In genomic region chr1:117686907-117687306, GRCh38 we compare ENCODE assay signal across 15 cellular contexts.
DNase-seq lines count a peak whose midpoint lies in the region; ATAC-seq and TF ChIP-seq lines count a peak whose summit lies in the region.
"Had no signal": no experiment of that assay in that cellular context is flagged by ENCODE, and none has a peak within 500 bp of the region (broad histone marks: within the 10 kb centered on the region; RNA-seq: fewer than 3 reads in every experiment).

No MANE protein-coding gene starts in this region.

- peak overlapping the region; percentile 17 to 36 for H3K27ac ChIP-seq in tibial artery
- H3K27ac ChIP-seq: HL-60 had no signal

- ATAC-seq in HG03097 (IDR thresholded peaks at IDR 0.05; ENCODE audit: low FRiP score, unreplicated experiment): no peak

- peaks cover 0 to 45% (median 24%) of the 10 kb centered on the region in 4 donors for H3K4me1 ChIP-seq in tibial artery

- no peaks in the 10 kb centered on the region for H3K9me3 ChIP-seq in tibial artery

- no peaks in the 10 kb centered on the region for H3K27me3 ChIP-seq in tibial artery

- H3K36me3 ChIP-seq in tibial artery: no peaks in the 10 kb centered on the region

- no peak for TF ChIP-seq CTCF in tibial artery (IDR thresholded peaks at IDR 0.05)

- DNase-seq in HK-2 (ENCODE audit: unreplicated experiment) (peak; percentile 42), amniotic epithelial cell (ENCODE audit: low read depth) (peak; percentile 82), glomerular visceral epithelial cell (ENCODE audit: extremely low spot score) (peak; percentile 53), tibial artery (no peak), SKM-1 treated with dmso at 0.1 percent for 144 hours (lab: John Stamatoyannopoulos, UW; ENCODE audit: unreplicated experiment) (no peak)
- DNase-seq in activated naive CD4-positive, alpha-beta T cell treated with anti-CD3 and anti-CD28 coated beads, Interleukin-2, amount 50 U/mL, for 16 hours: no peak
- DNase-seq: activated CD8-positive, alpha-beta T cell treated with anti-CD3 and anti-CD28 coated beads, Interleukin-2, amount 10 ng/mL, durations not matched to agents 7 days and 5 days; activated effector memory CD4-positive, alpha-beta T cell treated with Interleukin-2 at 50 U/mL for 16 hours; endodermal cell; GOT3; hypothalamus; nephron progenitor cell; stimulated activated naive CD8-positive, alpha-beta T cell treated with anti-CD3 and anti-CD28 coated beads, Interleukin-15, amount 100 ng/mL, for 72 hours had no signal

- no peak overlapping the region for H3K4me3 ChIP-seq in tibial artery

- intact Hi-C loops in tibial artery (cut with DNase I; ENCODE audit: low total_unique reads): no loop called here

Comparison
In these comparisons a context has a peak if more than half of its experiments do, and no peak if none do; other contexts are left out.
1. DNase-seq: peak in HK-2 (single experiment), amniotic epithelial cell (single experiment) and glomerular visceral epithelial cell (single experiment); none in tibial artery (0 of 2), SKM-1 treated with dmso at 0.1 percent for 144 hours (single experiment) and activated naive CD4-positive, alpha-beta T cell treated with anti-CD3 and anti-CD28 coated beads, Interleukin-2, amount 50 U/mL, for 16 hours (single experiment).